Comparison of ENCODE assay signal across 35 cellular contexts in the genomic region with DNA sequence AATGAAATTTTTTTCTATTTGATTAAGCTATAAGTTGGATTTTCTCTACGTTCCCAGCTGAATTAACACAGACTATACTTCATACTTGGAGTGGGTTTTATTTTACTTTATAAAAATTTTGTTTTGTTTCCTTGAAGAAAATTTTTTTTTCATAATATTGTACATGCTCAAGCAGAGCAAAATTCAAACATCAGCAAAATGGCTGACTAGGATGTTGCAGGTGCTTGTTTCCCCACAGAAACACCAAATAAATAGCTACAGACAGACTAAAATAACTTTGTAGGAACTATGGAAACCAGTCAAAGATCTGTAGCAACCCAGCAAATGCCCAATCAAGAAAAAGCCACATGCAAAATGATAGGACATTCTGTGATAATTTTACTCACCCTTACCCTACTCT.
"Had no signal": no experiment of that assay in that cellular context is flagged by ENCODE, and none has a peak within 500 bp of the region (broad histone marks: within the 10 kb centered on the region; RNA-seq: fewer than 3 reads in every experiment).

No MANE protein-coding gene starts in this region.

- H3K9ac ChIP-seq: KMS-11 had no signal

- H3K27ac ChIP-seq: KMS-11 had no signal

- H3K4me3 ChIP-seq: MG63 had no signal

- DNase-seq: Karpas-422, Kasumi-1, MG63, MV-4-11, NCI-H1048, NCI-H1092, NCI-H1092 treated with DMSO at 0.1 percent for 48 hours, NCI-H1105, NCI-H1105 treated with DMSO at 0.1 percent for 48 hours, NCI-H1417, NCI-H1417 treated with DMSO at 0.1 percent for 48 hours, NCI-H1436, NCI-H1436 treated with DMSO at 0.1 percent for 48 hours, NCI-H146, NCI-H1694, NCI-H1694 treated with DMSO at 0.1 percent for 48 hours, NCI-H187, NCI-H187 treated with DMSO at 0.1 percent for 48 hours, NCI-H1930, NCI-H2029, NCI-H2029 treated with DMSO at 0.1 percent for 48 hours, NCI-H2081, NCI-H2081 treated with DMSO at 0.1 percent for 48 hours, NCI-H2107, NCI-H2171, NCI-H2171 treated with DMSO at 0.1 percent for 48 hours, NCI-H2227 treated with DMSO at 0.1 percent for 48 hours, NCI-H226, NCI-H345, NCI-H446, NCI-H446 treated with DMSO at 0.1 percent for 48 hours, NCI-H510A, NCI-H510A treated with DMSO at 0.1 percent for 48 hours, NCI-H524 had no signal

- H3K4me2 ChIP-seq: KMS-11 had no signal

- H3K27me3 ChIP-seq: MG63 had no signal
